In genomic region chr10:93548376-93549071, GRCh38 we compare ENCODE assay signal across 24 cellular contexts. TPM values are rescaled to one million over a fixed set of nuclear protein-coding genes. Genes with fewer than 3 reads are reported as not detected.
DNase-seq lines count a peak whose midpoint lies in the region; ATAC-seq, FAIRE-seq and TF ChIP-seq lines count a peak whose summit lies in the region.
"Had no signal": no experiment of that assay in that cellular context is flagged by ENCODE, and none has a peak within 500 bp of the region (broad histone marks: within the 10 kb centered on the region; RNA-seq: fewer than 3 reads in every experiment).

No MANE protein-coding gene starts in this region.

- H3K36me3 ChIP-seq in ACC112 (ENCODE audit: insufficient read depth, low read length) = no peaks in the 10 kb centered on the region

- peak overlapping the region; percentile 73 for H2AFZ ChIP-seq in ACC112 (ENCODE audit: low read length, unreplicated experiment)

- TF ChIP-seq CTCF in LNCaP clone FGC (IDR thresholded peaks at IDR 0.05; ENCODE audit: control insufficient read depth, extremely low read depth, insufficient read depth) (no peak), choroid plexus epithelial cell (conservative IDR thresholded peaks at IDR 0.05; ENCODE audit: low read depth, low read length) (no peak)

- H3K4me1 Mint-ChIP-seq in natural killer cell treated with Interleukin-12 subunit alpha and Interleukin-12 subunit beta and Interleukin-15 and Interleukin-18, amount 100 ng/mL, for 72 hours (ENCODE audit: low read depth in 2 of 2) = no peaks in the 10 kb centered on the region
- H3K4me1 Mint-ChIP-seq: activated naive CD8-positive, alpha-beta T cell treated with anti-CD3 and anti-CD28 coated beads, Interleukin-2, amount 10 ng/mL, durations not matched to agents 7 days and 5 days; CD4-positive, CD25-positive, alpha-beta regulatory T cell; natural killer cell; stimulated activated effector memory CD8-positive, alpha-beta T cell treated with anti-CD3 and anti-CD28 coated beads, Interleukin-12 subunit alpha, Interleukin-12 subunit beta, amount 100 ng/mL, for 72 hours had no signal

- no peaks in the 10 kb centered on the region for H3K36me3 Mint-ChIP-seq in natural killer cell treated with Interleukin-12 subunit alpha and Interleukin-12 subunit beta and Interleukin-15 and Interleukin-18, amount 100 ng/mL, for 72 hours
- H3K36me3 Mint-ChIP-seq: activated naive CD8-positive, alpha-beta T cell treated with anti-CD3 and anti-CD28 coated beads, Interleukin-2, amount 10 ng/mL, durations not matched to agents 7 days and 5 days; CD4-positive, CD25-positive, alpha-beta regulatory T cell; natural killer cell; stimulated activated effector memory CD8-positive, alpha-beta T cell treated with anti-CD3 and anti-CD28 coated beads, Interleukin-12 subunit alpha, Interleukin-12 subunit beta, amount 100 ng/mL, for 72 hours; WTC11 had no signal

- no peaks in the 10 kb centered on the region for H3K79me2 ChIP-seq in ACC112 (ENCODE audit: control insufficient read depth, insufficient read depth, low read length, unreplicated experiment)

- ATAC-seq in natural killer cell treated with Interleukin-12 subunit alpha and Interleukin-12 subunit beta and Interleukin-15 and Interleukin-18, amount 100 ng/mL, for 72 hours = no peak
- ATAC-seq: activated CD8-positive, alpha-beta T cell treated with anti-CD3 and anti-CD28 coated beads for 36 hours; natural killer cell; stimulated activated effector memory CD8-positive, alpha-beta T cell treated with anti-CD3 and anti-CD28 coated beads, Interleukin-12 subunit alpha, Interleukin-12 subunit beta, amount 100 ng/mL, for 72 hours; WTC11 had no signal

- TF ChIP-seq POLR2A in GM12891 (IDR thresholded peaks at IDR 0.05; ENCODE audit: low read depth, low read length) = no peak

- FAIRE-seq in GM12891 (lab: Jason Lieb, UNC) = no peak
- FAIRE-seq: A204.1 had no signal

- H3K9me3 Mint-ChIP-seq in natural killer cell treated with Interleukin-12 subunit alpha and Interleukin-12 subunit beta and Interleukin-15 and Interleukin-18, amount 100 ng/mL, for 72 hours = no peaks in the 10 kb centered on the region
- H3K9me3 Mint-ChIP-seq: activated CD8-positive, alpha-beta T cell treated with anti-CD3 and anti-CD28 coated beads for 36 hours; activated naive CD8-positive, alpha-beta T cell treated with anti-CD3 and anti-CD28 coated beads, Interleukin-2, amount 10 ng/mL, durations not matched to agents 7 days and 5 days; CD4-positive, CD25-positive, alpha-beta regulatory T cell; natural killer cell; stimulated activated effector memory CD8-positive, alpha-beta T cell treated with anti-CD3 and anti-CD28 coated beads, Interleukin-12 subunit alpha, Interleukin-12 subunit beta, amount 100 ng/mL, for 72 hours; WTC11 had no signal

- H3K27me3 ChIP-seq in ACC112 (ENCODE audit: insufficient read depth, low read length) = no peaks in the 10 kb centered on the region

- H3K4me3 ChIP-seq in ACC112 (ENCODE audit: low read depth, low read length) = peak overlapping the region; percentile 48; the same call in 1 of the 2 replicates
- no peak overlapping the region for H3K4me3 ChIP-seq in LNCaP clone FGC (ENCODE audit: low read depth, low read length)
- H3K4me3 ChIP-seq in choroid plexus epithelial cell (ENCODE audit: low read depth, low read length) = no peak overlapping the region

- peak; percentile 50 for DNase-seq in LNCaP clone FGC (ENCODE audit: low read depth)
- peak; percentile 37 for DNase-seq in choroid plexus epithelial cell (ENCODE audit: low read depth)
- peak; percentile 27 for DNase-seq in kidney tubule cell (ENCODE audit: low spot score)
- DNase-seq in NCI-H1417 (lab: John Stamatoyannopoulos, UW) = no peak
- DNase-seq in GM12891 (ENCODE audit: insufficient read length, low spot score) = no peak
- DNase-seq in natural killer cell treated with Interleukin-12 subunit alpha and Interleukin-12 subunit beta and Interleukin-15 and Interleukin-18, amount 100 ng/mL, for 72 hours (ENCODE audit: low spot score) = no peak
- DNase-seq in activated CD8-positive, alpha-beta memory T cell treated with anti-CD3 and anti-CD28 coated beads, Interleukin-2, amount 50 U/mL, for 48 hours = no peak
- DNase-seq: activated CD8-positive, alpha-beta T cell treated with anti-CD3 and anti-CD28 coated beads for 36 hours; activated naive CD8-positive, alpha-beta T cell treated with anti-CD3 and anti-CD28 coated beads, Interleukin-2, amount 10 ng/mL, durations not matched to agents 7 days and 5 days; CD4-positive, CD25-positive, alpha-beta regulatory T cell; DMS79 treated with DMSO at 0.1 percent for 48 hours; natural killer cell; NCI-H2029; NCI-H510A; Right ventricle myocardium superior; T-helper 2 cell; trophoblast cell had no signal

- H3K4me1 ChIP-seq in ACC112 (ENCODE audit: control insufficient read depth, insufficient read depth, low read length, unreplicated experiment) = peaks cover 11% of the 10 kb centered on the region

- H3K27ac ChIP-seq in ACC112 (ENCODE audit: low read depth, low read length) = peak overlapping the region; percentile 67

- no peak overlapping the region for H3K27ac Mint-ChIP-seq in natural killer cell treated with Interleukin-12 subunit alpha and Interleukin-12 subunit beta and Interleukin-15 and Interleukin-18, amount 100 ng/mL, for 72 hours
- H3K27ac Mint-ChIP-seq: activated CD8-positive, alpha-beta T cell treated with anti-CD3 and anti-CD28 coated beads for 36 hours; activated naive CD8-positive, alpha-beta T cell treated with anti-CD3 and anti-CD28 coated beads, Interleukin-2, amount 10 ng/mL, durations not matched to agents 7 days and 5 days; CD4-positive, CD25-positive, alpha-beta regulatory T cell; natural killer cell; stimulated activated effector memory CD8-positive, alpha-beta T cell treated with anti-CD3 and anti-CD28 coated beads, Interleukin-12 subunit alpha, Interleukin-12 subunit beta, amount 100 ng/mL, for 72 hours; WTC11 had no signal

- H3K27me3 Mint-ChIP-seq in natural killer cell treated with Interleukin-12 subunit alpha and Interleukin-12 subunit beta and Interleukin-15 and Interleukin-18, amount 100 ng/mL, for 72 hours = peaks cover 11 to 20% of the 10 kb centered on the region in 2 donors
- H3K27me3 Mint-ChIP-seq: activated CD8-positive, alpha-beta T cell treated with anti-CD3 and anti-CD28 coated beads for 36 hours; CD4-positive, CD25-positive, alpha-beta regulatory T cell had no signal

- no peak overlapping the region for H3K4me3 Mint-ChIP-seq in natural killer cell treated with Interleukin-12 subunit alpha and Interleukin-12 subunit beta and Interleukin-15 and Interleukin-18, amount 100 ng/mL, for 72 hours
- H3K4me3 Mint-ChIP-seq: activated CD8-positive, alpha-beta T cell treated with anti-CD3 and anti-CD28 coated beads for 36 hours; activated naive CD8-positive, alpha-beta T cell treated with anti-CD3 and anti-CD28 coated beads, Interleukin-2, amount 10 ng/mL, durations not matched to agents 7 days and 5 days; CD4-positive, CD25-positive, alpha-beta regulatory T cell; natural killer cell; stimulated activated effector memory CD8-positive, alpha-beta T cell treated with anti-CD3 and anti-CD28 coated beads, Interleukin-12 subunit alpha, Interleukin-12 subunit beta, amount 100 ng/mL, for 72 hours; WTC11 had no signal

TF ChIP-seq in GM12891, 5 proteins besides CTCF, POLR2A, EP300 and RAD21:
- no peak for TF ChIP-seq POLR2AphosphoS5 (IDR thresholded peaks at IDR 0.05; ENCODE audit: low read depth, low read length)
- TF ChIP-seq POU2F2 (IDR thresholded peaks at IDR 0.05; ENCODE audit: low read depth, low read length) = no peak
- no peak for TF ChIP-seq SPI1 (IDR thresholded peaks at IDR 0.05; ENCODE audit: low read depth, low read length)
- no peak for TF ChIP-seq PAX5 (IDR thresholded peaks at IDR 0.05; ENCODE audit: insufficient read depth, low read length, severe bottlenecking)
- TF ChIP-seq TAF1 (IDR thresholded peaks at IDR 0.05; ENCODE audit: low read depth, low read length) = no peak

RNA-seq across cellular contexts. Expression of gene FFAR4, which starts 17.9 kb away (rescaled TPM):
- polyA plus RNA-seq in GM12891 (2012; ENCODE audit: low read depth, missing spikeins) = not detected
- total RNA-seq in natural killer cell treated with Interleukin-12 subunit alpha and Interleukin-12 subunit beta and Interleukin-15 and Interleukin-18, amount 100 ng/mL, for 72 hours = not detected
- total RNA-seq: activated CD8-positive, alpha-beta T cell treated with anti-CD3 and anti-CD28 coated beads for 36 hours; activated naive CD8-positive, alpha-beta T cell treated with anti-CD3 and anti-CD28 coated beads, Interleukin-2, amount 10 ng/mL, durations not matched to agents 7 days and 5 days; CD4-positive, CD25-positive, alpha-beta regulatory T cell; lung microvascular endothelial cell; M059J; natural killer cell; pulmonary artery endothelial cell had no signal
- polyA plus RNA-seq: CD4-positive, CD25-positive, alpha-beta regulatory T cell had no signal

RNA-seq across cellular contexts. Expression of gene CEP55, which starts 52.1 kb away (rescaled TPM):
- 16.6 TPM for polyA plus RNA-seq in GM12891 (2012; ENCODE audit: low read depth, missing spikeins)
- total RNA-seq in natural killer cell treated with Interleukin-12 subunit alpha and Interleukin-12 subunit beta and Interleukin-15 and Interleukin-18, amount 100 ng/mL, for 72 hours = 10 to 100 TPM; 23.7 to 45.7 TPM

RNA-seq across cellular contexts. Expression of gene RBP4, which starts 52.5 kb away (rescaled TPM):
- not detected for polyA plus RNA-seq in GM12891 (2012; ENCODE audit: low read depth, missing spikeins)
- total RNA-seq in natural killer cell treated with Interleukin-12 subunit alpha and Interleukin-12 subunit beta and Interleukin-15 and Interleukin-18, amount 100 ng/mL, for 72 hours = not detected
- total RNA-seq: activated CD8-positive, alpha-beta T cell treated with anti-CD3 and anti-CD28 coated beads for 36 hours; activated naive CD8-positive, alpha-beta T cell treated with anti-CD3 and anti-CD28 coated beads, Interleukin-2, amount 10 ng/mL, durations not matched to agents 7 days and 5 days; CD4-positive, CD25-positive, alpha-beta regulatory T cell; lung microvascular endothelial cell; natural killer cell; pulmonary artery endothelial cell had no signal
- polyA plus RNA-seq: CD4-positive, CD25-positive, alpha-beta regulatory T cell had no signal

Comparison
In these comparisons a context has a peak if more than half of its experiments do, and no peak if none do; other contexts are left out.
1. DNase-seq: peak in LNCaP clone FGC (single experiment), choroid plexus epithelial cell (single experiment) and kidney tubule cell (single experiment); none in NCI-H1417 (0 of 3), GM12891 (single experiment), natural killer cell treated with Interleukin-12 subunit alpha and Interleukin-12 subunit beta and Interleukin-15 and Interleukin-18, amount 100 ng/mL, for 72 hours (single experiment) and activated CD8-positive, alpha-beta memory T cell treated with anti-CD3 and anti-CD28 coated beads, Interleukin-2, amount 50 U/mL, for 48 hours (single experiment).